In genomic region chr6:34897130-34897529, GRCh38 we compare ENCODE assay signal across 22 cellular contexts.
"Had no signal": no experiment of that assay in that cellular context is flagged by ENCODE, and none has a peak within 500 bp of the region (broad histone marks: within the 10 kb centered on the region; RNA-seq: fewer than 3 reads in every experiment).

No MANE protein-coding gene starts in this region.

- H3K36me3 ChIP-seq: neural progenitor cell, tibial artery had no signal

- H3K27me3 ChIP-seq: dorsolateral prefrontal cortex, neural progenitor cell, tibial artery had no signal

- H3K4me1 ChIP-seq: neural progenitor cell, tibial artery had no signal

- DNase-seq: activated B cell treated with CpG ODN at 0.5 μM for 24 hours; activated CD4-positive, alpha-beta T cell treated with anti-CD3 and anti-CD28 coated beads, Interleukin-2, amount 50 U/mL, for 1 hour; activated CD8-positive, alpha-beta T cell treated with anti-CD3 and anti-CD28 coated beads for 36 hours; activated T-cell treated with anti-CD3 and anti-CD28 coated beads, Interleukin-2, amount 50 U/mL, for 48 hours; anterior cingulate cortex; dorsolateral prefrontal cortex; effector memory CD8-positive, alpha-beta T cell; erythroblast; foreskin fibroblast; natural killer cell; posterior cingulate gyrus; small intestine; stimulated activated CD4-positive, alpha-beta T cell treated with anti-CD3 and anti-CD28 coated beads, Interleukin-4, amount 100 ng/mL, for 4 hours; stimulated activated CD8-positive, alpha-beta memory T cell treated with anti-CD3 and anti-CD28 coated beads, Interleukin-4, amount 100 ng/mL, for 48 hours; stimulated activated naive CD8-positive, alpha-beta T cell treated with anti-CD3 and anti-CD28 coated beads, Interleukin-15, amount 100 ng/mL, for 72 hours; T-helper 1 cell; tibial artery had no signal

- ATAC-seq: activated CD8-positive, alpha-beta T cell treated with anti-CD3 and anti-CD28 coated beads for 36 hours; activated naive CD4-positive, alpha-beta T cell treated with anti-CD3 and anti-CD28 coated beads, Interleukin-2, amount 50 U/mL, for 72 hours; effector memory CD8-positive, alpha-beta T cell; natural killer cell; sciatic nerve; stimulated activated memory B cell treated with anti-CD40 and anti-IgM and Interleukin-4, amounts not matched to agents 10 μg/mL and 1 μg/mL and 100 μg/mL, for 72 hours; stimulated activated naive CD8-positive, alpha-beta T cell treated with anti-CD3 and anti-CD28 coated beads, Interleukin-15, amount 100 ng/mL, for 72 hours had no signal

- H3K9me3 ChIP-seq: tibial artery had no signal

- H3K4me2 ChIP-seq: neural progenitor cell had no signal

- H3K27ac ChIP-seq: coronary artery, neural progenitor cell, tibial artery had no signal

- H3K4me3 ChIP-seq: coronary artery, dorsolateral prefrontal cortex, neural progenitor cell, tibial artery had no signal
